In genomic region chr7:71787513-71787912, GRCh38 we compare ENCODE assay signal across 24 cellular contexts.
A peak's percentile ranks its signal among the peaks of the same experiment; 100 is the strongest.
DNase-seq lines count a peak whose midpoint lies in the region; ATAC-seq and TF ChIP-seq lines count a peak whose summit lies in the region.
"Had no signal": no experiment of that assay in that cellular context is flagged by ENCODE, and none has a peak within 500 bp of the region (broad histone marks: within the 10 kb centered on the region; RNA-seq: fewer than 3 reads in every experiment).

No MANE protein-coding gene starts in this region.

- H3K9ac ChIP-seq in DND-41 (ENCODE audit: low read depth, low read length): no peak overlapping the region

- ATAC-seq in DND-41 (ENCODE audit: insufficient read depth, low read depth) (no peak), GM21576 (IDR thresholded peaks at IDR 0.05; ENCODE audit: unreplicated experiment) (no peak)
- ATAC-seq: activated naive CD8-positive, alpha-beta T cell treated with anti-CD3 and anti-CD28 coated beads, Interleukin-2, amount 50 U/mL, for 24 hours; esophagus mucosa; gastrocnemius medialis; sciatic nerve had no signal

- H4K20me1 ChIP-seq in DND-41 (ENCODE audit: insufficient read depth, low read length): no peaks in the 10 kb centered on the region

- no peaks in the 10 kb centered on the region for H3K36me3 ChIP-seq in A673 (ENCODE audit: insufficient read depth, low read length, poor library complexity, severe bottlenecking)
- H3K36me3 ChIP-seq in DND-41 (ENCODE audit: insufficient read depth, low read length): no peaks in the 10 kb centered on the region
- no peaks in the 10 kb centered on the region for H3K36me3 ChIP-seq in SJCRH30
- H3K36me3 ChIP-seq in transverse colon: no peaks in the 10 kb centered on the region
- H3K36me3 ChIP-seq: gastrocnemius medialis, Peyer's patch, SJSA1 had no signal

- no peak overlapping the region for H3K4me3 ChIP-seq in A673 (ENCODE audit: low read depth, low read length, poor library complexity, severe bottlenecking)
- no peak overlapping the region for H3K4me3 ChIP-seq in DND-41 (ENCODE audit: low read depth in 1 of 2, low read length in 2 of 2)
- H3K4me3 ChIP-seq in SJCRH30: no peak overlapping the region
- H3K4me3 ChIP-seq in transverse colon: no peak overlapping the region
- H3K4me3 ChIP-seq: gastrocnemius medialis, Peyer's patch, SJSA1 had no signal

- no peak for TF ChIP-seq POLR2A in transverse colon (IDR thresholded peaks at IDR 0.05)

- H2AFZ ChIP-seq in DND-41 (ENCODE audit: low read depth, low read length): no peak overlapping the region

- H3K79me2 ChIP-seq in DND-41 (ENCODE audit: insufficient read depth, low read length): no peaks in the 10 kb centered on the region

- H3K27ac ChIP-seq in A673 (ENCODE audit: low read depth, low read length, poor library complexity, severe bottlenecking) (no peak overlapping the region), DND-41 (ENCODE audit: low read length) (no peak overlapping the region), SJCRH30 (no peak overlapping the region), transverse colon (no peak overlapping the region)
- H3K27ac ChIP-seq: gastrocnemius medialis, Peyer's patch, SJSA1 had no signal

- H3K27me3 ChIP-seq in A673 (replicated peaks; ENCODE audit: insufficient read depth, low read depth, low read length, poor library complexity) (no peaks in the 10 kb centered on the region), DND-41 (ENCODE audit: insufficient read depth, low read length, poor library complexity) (no peaks in the 10 kb centered on the region), SJCRH30 (no peaks in the 10 kb centered on the region), transverse colon (no peaks in the 10 kb centered on the region)
- H3K27me3 ChIP-seq: gastrocnemius medialis, Peyer's patch, SJSA1 had no signal

- H3K4me2 ChIP-seq in DND-41 (ENCODE audit: insufficient read depth, low read length): no peak overlapping the region

- no peaks in the 10 kb centered on the region for H3K4me1 ChIP-seq in A673 (ENCODE audit: insufficient read depth, low read length, poor library complexity, severe bottlenecking)
- 0 out of 2 replicates have a peak, but pooled peaks cover 7% of the 10 kb centered on the region for H3K4me1 ChIP-seq in DND-41 (ENCODE audit: insufficient read depth, low read length)
- H3K4me1 ChIP-seq in SJCRH30: no peaks in the 10 kb centered on the region
- no peaks in the 10 kb centered on the region for H3K4me1 ChIP-seq in transverse colon
- H3K4me1 ChIP-seq: gastrocnemius medialis, Peyer's patch, SJSA1 had no signal

- peak; percentile 4 for DNase-seq in A673 (ENCODE audit: low spot score)
- DNase-seq in DND-41: peak; percentile 8
- peak; percentile 7 to 9 for DNase-seq in SJCRH30
- DNase-seq in foreskin melanocyte: peak; percentile 11
- no peak for DNase-seq in transverse colon
- no peak for DNase-seq in NCI-H446 treated with DMSO at 0.1 percent for 48 hours (lab: John Stamatoyannopoulos, UW)
- DNase-seq: activated CD4-positive, alpha-beta T cell treated with anti-CD3 and anti-CD28 coated beads for 1 hour; activated gamma-delta T cell treated with Interleukin-2 at 50 U/mL for 16 hours; activated naive CD8-positive, alpha-beta T cell treated with anti-CD3 and anti-CD28 coated beads, Interleukin-2, amount 50 U/mL, for 24 hours; activated T-cell treated with anti-CD3 and anti-CD28 coated beads, Interleukin-2, amount 50 U/mL, for 24 hours; CD4-positive, CD25-positive, alpha-beta regulatory T cell; effector memory CD4-positive, alpha-beta T cell; gastrocnemius medialis; GOT3; hippocampal formation; islet precursor cell; KG1; NCI-H1694; Peyer's patch; posterior cingulate gyrus had no signal

- H3K9me3 ChIP-seq in A673 (ENCODE audit: low read depth, low read length, poor library complexity, severe bottlenecking) (peaks cover 50% of the 10 kb centered on the region), DND-41 (ENCODE audit: insufficient read depth, low read length, severe bottlenecking) (peaks cover 21% of the 10 kb centered on the region), SJCRH30 (replicated peaks) (no peaks in the 10 kb centered on the region), transverse colon (peaks cover 0 to 14% of the 10 kb centered on the region in 2 donors)
- H3K9me3 ChIP-seq: gastrocnemius medialis had no signal

- BruUV-seq in A673 (replicated peaks; lab: Mats Ljungman, UMichigan): no TSS peak

- in situ Hi-C loops in transverse colon (cut with MboI; ENCODE audit: low pct_ligation_motif_present in 1 of 4, low pct_unique_long_range_greater_than_20kb in 1 of 4, low sequenced_read_pairs in 3 of 4): no loop called here

- 95% methylated on average over 15 of the region's 15 CpGs; no CpG with 5 or more reads in 1 of the 2 donors for WGBS in transverse colon (ENCODE audit: low coverage in 1 of 2), 2 donors

- intact Hi-C loops in A673 (cut with micrococcal nuclease; ENCODE audit: unreplicated experiment) (no loop called here), transverse colon (cut with DNase I; ENCODE audit: low total_unique reads) (no loop called here)

- CTCF ChIA-PET in A673 (lab: Charles Lee): no interaction called here

- TF ChIP-seq CTCF in A673 (conservative IDR thresholded peaks at IDR 0.05; ENCODE audit: low read depth, low read length): no peak
- TF ChIP-seq CTCF in DND-41 (IDR thresholded peaks at IDR 0.05; ENCODE audit: borderline replicate concordance, extremely low read depth, low read length, poor library complexity, severe bottlenecking): no peak
- TF ChIP-seq CTCF in transverse colon (IDR thresholded peaks at IDR 0.05): no peak

- POLR2A ChIA-PET in A673 (lab: Charles Lee; ENCODE audit: low non-redundant PET): no interaction called here

- TF ChIP-seq EP300 in transverse colon (IDR thresholded peaks at IDR 0.05; ENCODE audit: low read depth): no peak

Comparison
In these comparisons a context has a peak if more than half of its experiments do, and no peak if none do; other contexts are left out.
1. DNase-seq: peak in A673 (single experiment), DND-41 (single experiment), SJCRH30 (2 of 2) and foreskin melanocyte (single experiment); none in transverse colon (single experiment) and NCI-H446 treated with DMSO at 0.1 percent for 48 hours (single experiment).